Comparison of ENCODE assay signal across 8 cellular contexts in genomic region chr13:45370922-45371406, GRCh38. TPM values are rescaled to one million over a fixed set of nuclear protein-coding genes. Genes with fewer than 3 reads are reported as not detected.
DNase-seq lines count a peak whose midpoint lies in the region; ATAC-seq and TF ChIP-seq lines count a peak whose summit lies in the region.

No MANE protein-coding gene starts in this region.

- no peak overlapping the region for H3K4me3 Mint-ChIP-seq in activated CD4-positive, alpha-beta T cell treated with anti-CD3 and anti-CD28 coated beads for 36 hours

- TF ChIP-seq POLR2A in HCT116 (IDR thresholded peaks at IDR 0.05; ENCODE audit: borderline replicate concordance, extremely low read depth, insufficient read depth, insufficient read length), result no peak

- no peak for TF ChIP-seq RAD21 in HCT116 (IDR thresholded peaks at IDR 0.05; ENCODE audit: low read depth)

- no peak overlapping the region for H3K27ac ChIP-seq in 22Rv1
- no peak overlapping the region for H3K27ac ChIP-seq in HCT116 (ENCODE audit: low read depth, low read length)

- no TSS peak for BruUV-seq in HCT116 (replicated peaks; lab: Mats Ljungman, UMichigan)

- no peak overlapping the region for H3K4me3 ChIP-seq in HCT116 (replicated peaks in 1 of 2; ENCODE audit: low read depth in 1 of 2, low read length in 2 of 2)
- H3K4me3 ChIP-seq in choroid plexus epithelial cell (ENCODE audit: low read depth, low read length), result no peak overlapping the region

- H3K4me1 ChIP-seq in HCT116 (ENCODE audit: control insufficient read depth in 1 of 2, insufficient read depth in 2 of 2, low read length in 2 of 2), result peaks cover 16 to 34% of the 10 kb centered on the region in 2 experiments

- no peaks in the 10 kb centered on the region for H3K27me3 Mint-ChIP-seq in activated CD4-positive, alpha-beta T cell treated with anti-CD3 and anti-CD28 coated beads for 36 hours

- H3K9me2 ChIP-seq in HCT116 (ENCODE audit: insufficient read depth), result no peaks in the 10 kb centered on the region

- no peak overlapping the region for H2AFZ ChIP-seq in HCT116 (ENCODE audit: low read depth, low read length, poor library complexity, severe bottlenecking)

- H3K36me3 Mint-ChIP-seq in activated CD4-positive, alpha-beta T cell treated with anti-CD3 and anti-CD28 coated beads for 36 hours (ENCODE audit: low read depth), result peaks cover 5% of the 10 kb centered on the region

- no peak overlapping the region for H3K27ac Mint-ChIP-seq in activated CD4-positive, alpha-beta T cell treated with anti-CD3 and anti-CD28 coated beads for 36 hours

- intact Hi-C loops in HCT116 (cut with micrococcal nuclease), result loop anchor here (10.0 kb wide), 2 partner anchors 124 to 444 kb away; no protein-coding TSS in a partner anchor
- intact Hi-C loops in activated CD4-positive, alpha-beta T cell treated with anti-CD3 and anti-CD28 coated beads for 36 hours (cut with DNase I, micrococcal nuclease), result loop anchor here (1.0 to 5.0 kb wide), 6 partner anchors 23 to 140 kb away; partner anchors contain the start of gene SLC25A30 (in 1 of the 2)

- no peak overlapping the region for H3K9ac ChIP-seq in HCT116 (ENCODE audit: low read length)

- no peaks in the 10 kb centered on the region for H4K20me1 ChIP-seq in HCT116 (ENCODE audit: insufficient read depth)

- peak; percentile 98 for TF ChIP-seq CTCF in 22Rv1 (IDR thresholded peaks at IDR 0.05)
- TF ChIP-seq CTCF in HCT116 (IDR thresholded peaks at IDR 0.05 in 2 of 3, conservative IDR thresholded peaks at IDR 0.05 in 1 of 3; ENCODE audit: borderline replicate concordance in 1 of 3, insufficient read depth in 1 of 3, low read depth in 2 of 3, low read length in 2 of 3), result peak in 2 of 3 experiments; percentile 90 to 97; a peak in 4 of 6 replicates
- peak; percentile 95 for TF ChIP-seq CTCF in choroid plexus epithelial cell (conservative IDR thresholded peaks at IDR 0.05; ENCODE audit: low read depth, low read length)

- H3K79me2 ChIP-seq in HCT116 (ENCODE audit: insufficient read depth, low read length), result no peaks in the 10 kb centered on the region

- H3K4me1 Mint-ChIP-seq in activated CD4-positive, alpha-beta T cell treated with anti-CD3 and anti-CD28 coated beads for 36 hours, result peaks cover 40% of the 10 kb centered on the region

- POLR2A ChIA-PET in HCT116 (lab: Charles Lee), result no interaction called here
- POLR2A ChIA-PET in activated CD4-positive, alpha-beta T cell treated with anti-CD3 and anti-CD28 coated beads for 36 hours (lab: Charles Lee), result no interaction called here

- no peaks in the 10 kb centered on the region for H3K9me3 ChIP-seq in HCT116 (ENCODE audit: control insufficient read depth in 1 of 2, insufficient read depth in 1 of 2, low read depth in 1 of 2, low read length in 2 of 2)

- CTCF ChIA-PET in HCT116 (lab: Charles Lee), result interaction anchor here (0.8 to 2.2 kb wide), 6 partner anchors 8 to 119 kb away, joined by 3 to 13 read pairs (median 4); no protein-coding TSS in a partner anchor
- CTCF ChIA-PET in activated CD4-positive, alpha-beta T cell treated with anti-CD3 and anti-CD28 coated beads for 36 hours (lab: Charles Lee), result interaction anchor here (0.7 to 6.9 kb wide), 33 partner anchors 8 to 355 kb away, joined by 3 to 79 read pairs (median 5); partner anchors contain the start of genes COG3 and SLC25A30

- RAD21 ChIA-PET in HCT116 (lab: Charles Lee; ENCODE audit: low non-redundant PET in 1 of 2, low total read pairs in 2 of 2, uncharacterized antibody in 2 of 2, unreplicated experiment in 2 of 2), result no interaction called here

- no peaks in the 10 kb centered on the region for H3K27me3 ChIP-seq in HCT116 (ENCODE audit: insufficient read depth, low read length)

- no peaks in the 10 kb centered on the region for H3K9me3 Mint-ChIP-seq in activated CD4-positive, alpha-beta T cell treated with anti-CD3 and anti-CD28 coated beads for 36 hours (ENCODE audit: low read depth)

- DNase-seq in HCT116 (ENCODE audit: low read depth, low spot score) (no peak), choroid plexus epithelial cell (ENCODE audit: low read depth) (peak; percentile 82), left kidney (ENCODE audit: low read depth, low spot score) (peak; percentile 87)
- DNase-seq in activated CD4-positive, alpha-beta T cell treated with anti-CD3 and anti-CD28 coated beads for 36 hours, result peak; percentile 70
- DNase-seq in stimulated activated CD4-positive, alpha-beta T cell treated with anti-CD3 and anti-CD28 coated beads, Interleukin-2, amount 100 ng/mL, for 48 hours, result peak; percentile 48

- H3K36me3 ChIP-seq in HCT116 (ENCODE audit: control insufficient read depth in 1 of 2, insufficient read depth in 2 of 2, low read length in 2 of 2), result no peaks in the 10 kb centered on the region

- peak overlapping the region; percentile 42 for H3K4me2 ChIP-seq in HCT116 (ENCODE audit: low read length)

- ATAC-seq in HCT116 (peak; percentile 71), HG03565 (IDR thresholded peaks at IDR 0.05; ENCODE audit: unreplicated experiment) (no peak), HG02970 (IDR thresholded peaks at IDR 0.05; ENCODE audit: low FRiP score, unreplicated experiment) (no peak)
- ATAC-seq in activated CD4-positive, alpha-beta T cell treated with anti-CD3 and anti-CD28 coated beads for 36 hours, result no peak

TF ChIP-seq in HCT116, 20 proteins besides CTCF, POLR2A, EP300 and RAD21:
- no peak for TF ChIP-seq ELF1 (IDR thresholded peaks at IDR 0.05; ENCODE audit: borderline replicate concordance, low read depth)
- no peak for TF ChIP-seq CEBPB (IDR thresholded peaks at IDR 0.05; ENCODE audit: low read depth)
- no peak for TF ChIP-seq EZH2 (IDR thresholded peaks at IDR 0.05)
- TF ChIP-seq ZFX (IDR thresholded peaks at IDR 0.05), result no peak
- no peak for TF ChIP-seq SP1 (IDR thresholded peaks at IDR 0.05; ENCODE audit: low read depth)
- no peak for TF ChIP-seq POLR2AphosphoS5 (IDR thresholded peaks at IDR 0.05; ENCODE audit: low read depth, low read length)
- no peak for TF ChIP-seq CBX3 (IDR thresholded peaks at IDR 0.05; ENCODE audit: low read depth)
- no peak for TF ChIP-seq SRF (IDR thresholded peaks at IDR 0.05; ENCODE audit: low read depth)
- no peak for TF ChIP-seq EGR1 (IDR thresholded peaks at IDR 0.05; ENCODE audit: low read depth)

RNA-seq across cellular contexts. Expression of gene TPT1, which starts 30.0 kb away (rescaled TPM):
- 2,859 TPM for total RNA-seq in HCT116 (2021; ENCODE audit: unreplicated experiment)
- polyA plus RNA-seq in HCT116 (2012), result 3,620 and 4,032 TPM in 2 replicates
- total RNA-seq in activated CD4-positive, alpha-beta T cell treated with anti-CD3 and anti-CD28 coated beads for 36 hours, result 1,000 to 10,000 TPM; 3,408 to 3,964 TPM

RNA-seq across cellular contexts. Expression of gene SLC25A30, which starts 47.2 kb away (rescaled TPM):
- total RNA-seq in HCT116 (2021; ENCODE audit: unreplicated experiment), result 29.2 TPM
- 18.9 and 19.8 TPM in 2 replicates for polyA plus RNA-seq in HCT116 (2012)
- 10 to 100 TPM; 17.7 to 18.4 TPM for total RNA-seq in activated CD4-positive, alpha-beta T cell treated with anti-CD3 and anti-CD28 coated beads for 36 hours
